In genomic region chr13:66301482-66301881, GRCh38 we compare ENCODE assay signal across 17 cellular contexts.
DNase-seq lines count a peak whose midpoint lies in the region; ATAC-seq and TF ChIP-seq lines count a peak whose summit lies in the region.
"Had no signal": no experiment of that assay in that cellular context is flagged by ENCODE, and none has a peak within 500 bp of the region (broad histone marks: within the 10 kb centered on the region; RNA-seq: fewer than 3 reads in every experiment).

No MANE protein-coding gene starts in this region.

- H3K79me2 ChIP-seq in Karpas-422 (ENCODE audit: low read length), result no peaks in the 10 kb centered on the region

- H3K4me2 ChIP-seq in Karpas-422 (ENCODE audit: low read depth, low read length, poor library complexity, severe bottlenecking), result no peak overlapping the region
- H3K4me2 ChIP-seq: BLaER1 had no signal

- peaks cover 26% of the 10 kb centered on the region for H3K9me3 ChIP-seq in Karpas-422 (ENCODE audit: low read length)
- H3K9me3 ChIP-seq: HAP-1 had no signal

- H3K9ac ChIP-seq in Karpas-422 (ENCODE audit: low read length), result no peak overlapping the region
- H3K9ac ChIP-seq: BLaER1 had no signal

- no peaks in the 10 kb centered on the region for H3K36me3 ChIP-seq in Karpas-422 (ENCODE audit: insufficient read depth, low read length)
- H3K36me3 ChIP-seq: BLaER1, HAP-1 had no signal

- no peaks in the 10 kb centered on the region for H3K27me3 ChIP-seq in Karpas-422 (ENCODE audit: low read length)
- H3K27me3 ChIP-seq: BLaER1 had no signal

- peaks cover 4% of the 10 kb centered on the region; the same call in 1 of the 2 replicates for H3K4me1 ChIP-seq in Karpas-422 (ENCODE audit: low read length)
- H3K4me1 ChIP-seq: Caco-2, HAP-1 had no signal

- intact Hi-C loops in left colon (cut with DNase I, micrococcal nuclease), result no loop called here

- H3K9me2 ChIP-seq in Karpas-422 (replicated peaks; ENCODE audit: insufficient read depth, low read length), result no peaks in the 10 kb centered on the region

- H4K20me1 ChIP-seq in Karpas-422 (ENCODE audit: insufficient read depth, low read depth, low read length), result no peaks in the 10 kb centered on the region
- H4K20me1 ChIP-seq: BLaER1 had no signal

- 0 out of 2 replicates have a peak overlapping the region, but pooled peaks have one; percentile 18 for H2AFZ ChIP-seq in Karpas-422 (ENCODE audit: low read length)

- DNase-seq in Karpas-422 (no peak), left colon (no peak), T-helper 1 cell (no peak)
- DNase-seq: Caco-2; CD4-positive, CD25-positive, alpha-beta regulatory T cell; CD8-positive, alpha-beta T cell; DMS153; DMS79 treated with DMSO at 0.1 percent for 48 hours; GF-D8; GOT3; HFFc6 had no signal

- ATAC-seq in left colon (peak; percentile 55), HG02610 (IDR thresholded peaks at IDR 0.05; ENCODE audit: unreplicated experiment) (no peak)
- ATAC-seq: CD8-positive, alpha-beta T cell had no signal

- H3K4me3 ChIP-seq in Karpas-422 (ENCODE audit: low read length), result no peak overlapping the region
- H3K4me3 ChIP-seq: BLaER1, HAP-1 had no signal

- TF ChIP-seq CTCF in 22Rv1 (IDR thresholded peaks at IDR 0.05), result no peak
- TF ChIP-seq CTCF in VCaP (conservative IDR thresholded peaks at IDR 0.05), result no peak

- H3K27ac ChIP-seq in 22Rv1, result peak overlapping the region; percentile 21; the same call in 1 of the 2 replicates
- H3K27ac ChIP-seq in Karpas-422 (ENCODE audit: low read length), result no peak overlapping the region
- H3K27ac ChIP-seq in VCaP, result 0 out of 2 replicates have a peak overlapping the region, but pooled peaks have one; percentile 4
- H3K27ac ChIP-seq: BLaER1, C4-2B had no signal
